Comparison of ENCODE assay signal across 10 cellular contexts in the genomic region with DNA sequence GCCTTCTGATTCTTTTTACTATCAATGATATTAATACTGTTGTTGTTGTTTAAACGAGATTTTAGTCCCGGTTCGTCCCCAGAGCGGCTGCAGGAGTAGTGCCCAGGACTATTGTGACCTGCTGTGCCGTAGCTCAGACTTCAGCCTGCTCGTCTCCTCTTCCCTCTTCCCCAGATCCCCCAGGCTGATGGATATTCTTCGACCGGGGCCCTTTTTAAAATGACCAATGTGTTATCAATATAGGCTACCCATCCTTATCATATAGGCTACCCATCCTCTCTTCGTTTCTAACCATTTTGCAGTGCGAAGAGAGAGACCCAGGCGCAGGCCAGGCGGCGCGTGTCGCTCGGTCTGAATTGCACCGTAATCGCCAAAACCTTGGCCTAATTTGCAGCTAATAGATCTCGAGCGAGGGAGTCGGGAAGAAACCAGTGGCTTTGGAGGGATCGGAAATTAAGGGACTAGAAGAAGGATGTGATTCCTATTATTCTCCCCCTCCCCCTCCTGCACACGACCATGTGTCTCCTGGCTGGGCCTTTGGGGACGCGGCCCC. TPM values are rescaled to one million over a fixed set of nuclear protein-coding genes. Genes with fewer than 3 reads are reported as not detected.
DNase-seq lines count a peak whose midpoint lies in the region; ATAC-seq and TF ChIP-seq lines count a peak whose summit lies in the region.
"Had no signal": no experiment of that assay in that cellular context is flagged by ENCODE, and none has a peak within 500 bp of the region (broad histone marks: within the 10 kb centered on the region; RNA-seq: fewer than 3 reads in every experiment).

No MANE protein-coding gene starts in this region.

- no peaks in the 10 kb centered on the region for H3K36me3 ChIP-seq in Panc1 (ENCODE audit: control insufficient read depth, insufficient read depth, low read length)
- no peaks in the 10 kb centered on the region for H3K36me3 ChIP-seq in mucosa of rectum (ENCODE audit: control insufficient read depth in 2 of 2, insufficient read depth in 2 of 2, low read length in 2 of 2)
- no peaks in the 10 kb centered on the region for H3K36me3 ChIP-seq in thoracic aorta
- no peaks in the 10 kb centered on the region for H3K36me3 ChIP-seq in aorta (ENCODE audit: control insufficient read depth in 1 of 2, insufficient read depth in 2 of 2, low read length in 1 of 2)

- intact Hi-C loops in Panc1 (cut with micrococcal nuclease; ENCODE audit: unreplicated experiment) = no loop called here
- intact Hi-C loops in dorsolateral prefrontal cortex (cut with DNase I) = loop anchor here in 1 of 2 donors (10.0 kb wide), 1 partner anchor 1941 kb away; no protein-coding TSS in a partner anchor
- intact Hi-C loops in aorta (cut with DNase I) = loop anchor here in 1 of 2 donors (5.0 to 10.0 kb wide), 2 partner anchors 1189 to 1426 kb away; no protein-coding TSS in a partner anchor

- H3K9ac ChIP-seq in mucosa of rectum (ENCODE audit: low read depth in 1 of 2, low read length in 2 of 2) = no peak overlapping the region

- peak overlapping the region; percentile 55 to 73; a peak in 3 of 4 replicates for H3K4me3 ChIP-seq in Panc1 (ENCODE audit: low read depth in 2 of 2, low read length in 2 of 2)
- H3K4me3 ChIP-seq in dorsolateral prefrontal cortex = peak overlapping the region in 20 of 59 donors; percentile 26 to 59 (median 53)
- peak overlapping the region; percentile 31 to 52 for H3K4me3 ChIP-seq in mucosa of rectum (ENCODE audit: low read length in 2 of 2)
- peak overlapping the region; percentile 82 for H3K4me3 ChIP-seq in thoracic aorta
- no peak overlapping the region for H3K4me3 ChIP-seq in aorta (ENCODE audit: low read length in 2 of 2)

- H3K4me1 ChIP-seq in Panc1 (ENCODE audit: control insufficient read depth, insufficient read depth, low read length) = peaks cover 24% of the 10 kb centered on the region
- peaks cover 5 to 8% of the 10 kb centered on the region in 2 donors for H3K4me1 ChIP-seq in mucosa of rectum (ENCODE audit: control insufficient read depth in 2 of 2, insufficient read depth in 2 of 2, low read length in 2 of 2)
- peaks cover 0 to 31% of the 10 kb centered on the region in 2 donors for H3K4me1 ChIP-seq in thoracic aorta (ENCODE audit: control insufficient read depth in 1 of 2, low read depth in 2 of 2)
- H3K4me1 ChIP-seq in aorta (ENCODE audit: control insufficient read depth in 1 of 2, insufficient read depth in 2 of 2, low read length in 2 of 2) = no peaks in the 10 kb centered on the region

- WGBS in aorta, 2 donors = 85 to 88% methylated on average over 25 of the region's 25 CpGs

- H3K27me3 ChIP-seq in Panc1 (ENCODE audit: control insufficient read depth, insufficient read depth, low read length) (no peaks in the 10 kb centered on the region), dorsolateral prefrontal cortex (peaks cover 12 to 99% (median 96%) of the 10 kb centered on the region in 45 donors), mucosa of rectum (ENCODE audit: control insufficient read depth in 2 of 2, insufficient read depth in 2 of 2, low read length in 2 of 2) (peaks cover 32 to 37% of the 10 kb centered on the region in 2 donors), thoracic aorta (replicated peaks; ENCODE audit: insufficient read depth) (no peaks in the 10 kb centered on the region), aorta (ENCODE audit: control insufficient read depth in 1 of 2, insufficient read depth in 2 of 2, low read length in 1 of 2) (no peaks in the 10 kb centered on the region)

- CTCF ChIA-PET in Panc1 (lab: Charles Lee) = no interaction called here

- ATAC-seq in Panc1 (no peak), thoracic aorta (ENCODE audit: insufficient number of reproducible peaks, low FRiP score, low read depth) (no peak), aorta (ENCODE audit: low FRiP score) (no peak)

- no peak for TF ChIP-seq CTCF in Panc1 (IDR thresholded peaks at IDR 0.05)
- no peak for TF ChIP-seq CTCF in dorsolateral prefrontal cortex (IDR thresholded peaks at IDR 0.05 in 54 of 56, conservative IDR thresholded peaks at IDR 0.05 in 2 of 56; ENCODE audit: low read depth in 1 of 56, partially characterized antibody in 56 of 56)
- no peak for TF ChIP-seq CTCF in thoracic aorta (IDR thresholded peaks at IDR 0.05)

- DNase-seq in Panc1 (ENCODE audit: low read depth, low spot score) = no peak
- DNase-seq in dorsolateral prefrontal cortex = no peak
- no peak for DNase-seq in thoracic aorta (ENCODE audit: low spot score)
- DNase-seq in stimulated activated naive CD4-positive, alpha-beta T cell (lab: John Stamatoyannopoulos, UW) = no peak
- DNase-seq in mesenteric fat pad (ENCODE audit: low spot score) = no peak
- DNase-seq in aorta = no peak
- DNase-seq: DND-41, Kasumi-1 had no signal

- in situ Hi-C loops in Panc1 (cut with HindIII; ENCODE audit: low pct_unique_long_range_greater_than_20kb, low sequenced_read_pairs) = no loop called here

- no peak overlapping the region for H3K27ac ChIP-seq in Panc1 (ENCODE audit: low read length)
- peak overlapping the region in 34 of 59 donors; percentile 9 to 94 (median 70) for H3K27ac ChIP-seq in dorsolateral prefrontal cortex
- H3K27ac ChIP-seq in mucosa of rectum (ENCODE audit: low read depth in 2 of 2, low read length in 2 of 2) = peak overlapping the region in 1 of 2 donors; percentile 54
- peak overlapping the region in 1 of 2 donors; percentile 85 for H3K27ac ChIP-seq in thoracic aorta
- no peak overlapping the region for H3K27ac ChIP-seq in aorta (ENCODE audit: low read depth in 1 of 2, low read length in 2 of 2)

- no TSS peak for BruUV-seq in Panc1 (replicated peaks; lab: Mats Ljungman, UMichigan)

- POLR2A ChIA-PET in Panc1 (lab: Charles Lee) = no interaction called here

- no peaks in the 10 kb centered on the region for H3K9me3 ChIP-seq in Panc1 (ENCODE audit: control insufficient read depth, insufficient read depth, low read depth, low read length)
- peaks cover 0 to 2% of the 10 kb centered on the region in 2 donors for H3K9me3 ChIP-seq in mucosa of rectum (ENCODE audit: control insufficient read depth in 2 of 2, low read length in 2 of 2)
- H3K9me3 ChIP-seq in thoracic aorta = no peaks in the 10 kb centered on the region
- no peaks in the 10 kb centered on the region for H3K9me3 ChIP-seq in aorta (ENCODE audit: control insufficient read depth, low read length)

RNA-seq across cellular contexts. Expression of gene NR2F2, which starts 23.0 kb away (rescaled TPM):
- total RNA-seq in Panc1 (2021; ENCODE audit: unreplicated experiment) (53.7 TPM), dorsolateral prefrontal cortex (10 to 100 TPM in 65 of 120 experiments, 1 to 10 TPM in 55; 3.1 to 36.0 (median 10.5) TPM), thoracic aorta (10 to 100 TPM; 31.8 to 49.8 TPM), mesenteric fat pad (76.3 TPM), aorta (100 to 1,000 TPM; 102 to 132 TPM)
- polyA plus RNA-seq in Panc1 (2012; ENCODE audit: insufficient read length) = 108 TPM
- 100 to 1,000 TPM in 1 of 2 donors, 10 to 100 TPM in 1; 26.0 to 115 TPM for polyA plus RNA-seq in aorta
- total RNA-seq: activated CD8-positive, alpha-beta memory T cell treated with anti-CD3 and anti-CD28 coated beads for 36 hours had no signal

Comparison
In these comparisons a context has a peak if more than half of its experiments do, and no peak if none do; other contexts are left out.
1. H3K27ac ChIP-seq: peak in dorsolateral prefrontal cortex (34 of 59); none in Panc1 (single experiment) and aorta (0 of 2).
2. H3K4me3 ChIP-seq: peak in Panc1 (2 of 2), mucosa of rectum (2 of 2) and thoracic aorta (single experiment); none in aorta (0 of 2).